Comparison of ENCODE assay signal across 18 cellular contexts in genomic region chr9:112239284-112239683, GRCh38.
DNase-seq lines count a peak whose midpoint lies in the region; ATAC-seq and TF ChIP-seq lines count a peak whose summit lies in the region.
"Had no signal": no experiment of that assay in that cellular context is flagged by ENCODE, and none has a peak within 500 bp of the region (broad histone marks: within the 10 kb centered on the region; RNA-seq: fewer than 3 reads in every experiment).

No MANE protein-coding gene starts in this region.

- CTCF ChIA-PET in activated CD4-positive, alpha-beta T cell treated with anti-CD3 and anti-CD28 coated beads, Interleukin-2, amount 10 ng/mL, durations not matched to agents 7 days and 5 days (lab: Charles Lee) = no interaction called here
- CTCF ChIA-PET in WTC11 (lab: Charles Lee) = interaction anchor here (0.6 kb wide), 1 partner anchor 9 kb away, joined by 3 read pairs; no protein-coding TSS in a partner anchor

- POLR2A ChIA-PET in activated CD4-positive, alpha-beta T cell treated with anti-CD3 and anti-CD28 coated beads, Interleukin-2, amount 10 ng/mL, durations not matched to agents 7 days and 5 days (lab: Charles Lee) = no interaction called here
- POLR2A ChIA-PET in WTC11 (lab: Charles Lee) = no interaction called here

- H3K4me3 Mint-ChIP-seq in activated CD4-positive, alpha-beta T cell treated with anti-CD3 and anti-CD28 coated beads, Interleukin-2, amount 10 ng/mL, durations not matched to agents 24 days and 14 days = no peak overlapping the region
- H3K4me3 Mint-ChIP-seq in activated CD4-positive, alpha-beta T cell treated with anti-CD3 and anti-CD28 coated beads, Interleukin-2, amount 10 ng/mL, durations not matched to agents 7 days and 5 days = no peak overlapping the region
- no peak overlapping the region for H3K4me3 Mint-ChIP-seq in WTC11
- H3K4me3 Mint-ChIP-seq: B cell had no signal

- no peaks in the 10 kb centered on the region for H3K9me3 Mint-ChIP-seq in activated CD4-positive, alpha-beta T cell treated with anti-CD3 and anti-CD28 coated beads, Interleukin-2, amount 10 ng/mL, durations not matched to agents 24 days and 14 days
- no peaks in the 10 kb centered on the region for H3K9me3 Mint-ChIP-seq in activated CD4-positive, alpha-beta T cell treated with anti-CD3 and anti-CD28 coated beads, Interleukin-2, amount 10 ng/mL, durations not matched to agents 7 days and 5 days
- no peaks in the 10 kb centered on the region for H3K9me3 Mint-ChIP-seq in WTC11

- H3K27me3 Mint-ChIP-seq in activated CD4-positive, alpha-beta T cell treated with anti-CD3 and anti-CD28 coated beads, Interleukin-2, amount 10 ng/mL, durations not matched to agents 24 days and 14 days = no peaks in the 10 kb centered on the region
- no peaks in the 10 kb centered on the region for H3K27me3 Mint-ChIP-seq in activated CD4-positive, alpha-beta T cell treated with anti-CD3 and anti-CD28 coated beads, Interleukin-2, amount 10 ng/mL, durations not matched to agents 7 days and 5 days
- H3K27me3 Mint-ChIP-seq in WTC11 (ENCODE audit: low read depth) = no peaks in the 10 kb centered on the region
- H3K27me3 Mint-ChIP-seq: B cell had no signal

- ATAC-seq in WTC11 (no peak), GM18505 (IDR thresholded peaks at IDR 0.05; ENCODE audit: unreplicated experiment) (no peak), GM21528 (IDR thresholded peaks at IDR 0.05; ENCODE audit: low FRiP score, unreplicated experiment) (no peak)
- ATAC-seq: HepG2 had no signal

- peak overlapping the region; percentile 53 for H3K27ac Mint-ChIP-seq in activated CD4-positive, alpha-beta T cell treated with anti-CD3 and anti-CD28 coated beads, Interleukin-2, amount 10 ng/mL, durations not matched to agents 24 days and 14 days
- no peak overlapping the region for H3K27ac Mint-ChIP-seq in activated CD4-positive, alpha-beta T cell treated with anti-CD3 and anti-CD28 coated beads, Interleukin-2, amount 10 ng/mL, durations not matched to agents 7 days and 5 days
- peak overlapping the region; percentile 55; the same call in 1 of the 2 replicates for H3K27ac Mint-ChIP-seq in WTC11
- H3K27ac Mint-ChIP-seq: B cell had no signal

- DNase-seq in activated CD4-positive, alpha-beta T cell treated with anti-CD3 and anti-CD28 coated beads, Interleukin-2, amount 10 ng/mL, durations not matched to agents 24 days and 14 days = no peak
- no peak for DNase-seq in activated CD4-positive, alpha-beta T cell treated with anti-CD3 and anti-CD28 coated beads, Interleukin-2, amount 10 ng/mL, durations not matched to agents 7 days and 5 days
- DNase-seq in WTC11 (ENCODE audit: low spot score) (no peak), fibroblast of villous mesenchyme (ENCODE audit: low read depth) (peak; percentile 47), renal cortical epithelial cell (ENCODE audit: low read depth) (peak; percentile 7), cerebellum (ENCODE audit: low spot score) (no peak)
- DNase-seq: DMS79 treated with DMSO at 0.1 percent for 48 hours, GM23248, KBM-7, NCI-H1417, NCI-H187, NCI-H226, NCI-H524, SJCRH30 had no signal

- H3K4me3 ChIP-seq in fibroblast of villous mesenchyme (ENCODE audit: low read depth, low read length) = no peak overlapping the region
- H3K4me3 ChIP-seq: GM23248, SJCRH30 had no signal

- H3K4me1 Mint-ChIP-seq in activated CD4-positive, alpha-beta T cell treated with anti-CD3 and anti-CD28 coated beads, Interleukin-2, amount 10 ng/mL, durations not matched to agents 24 days and 14 days = peaks cover 9% of the 10 kb centered on the region
- H3K4me1 Mint-ChIP-seq in activated CD4-positive, alpha-beta T cell treated with anti-CD3 and anti-CD28 coated beads, Interleukin-2, amount 10 ng/mL, durations not matched to agents 7 days and 5 days = no peaks in the 10 kb centered on the region
- H3K4me1 Mint-ChIP-seq in WTC11 = peaks cover 13% of the 10 kb centered on the region

- H3K36me3 Mint-ChIP-seq in activated CD4-positive, alpha-beta T cell treated with anti-CD3 and anti-CD28 coated beads, Interleukin-2, amount 10 ng/mL, durations not matched to agents 24 days and 14 days (ENCODE audit: low read depth) = peaks cover 20% of the 10 kb centered on the region
- peaks cover 20% of the 10 kb centered on the region for H3K36me3 Mint-ChIP-seq in activated CD4-positive, alpha-beta T cell treated with anti-CD3 and anti-CD28 coated beads, Interleukin-2, amount 10 ng/mL, durations not matched to agents 7 days and 5 days (ENCODE audit: low read depth)
- H3K36me3 Mint-ChIP-seq in WTC11 = peaks cover 3% of the 10 kb centered on the region; the same call in 1 of the 2 replicates

- no peak for TF ChIP-seq CTCF in WTC11 (IDR thresholded peaks at IDR 0.05)
- no peak for TF ChIP-seq CTCF in fibroblast of villous mesenchyme (IDR thresholded peaks at IDR 0.05; ENCODE audit: insufficient read depth, low read depth, low read length)

- intact Hi-C loops in activated CD4-positive, alpha-beta T cell treated with anti-CD3 and anti-CD28 coated beads, Interleukin-2, amount 10 ng/mL, durations not matched to agents 24 days and 14 days (cut with micrococcal nuclease) = no loop called here

- no peak for TF ChIP-seq POLR2A in GM18505 (IDR thresholded peaks at IDR 0.05; ENCODE audit: borderline replicate concordance, extremely low read depth, insufficient read depth, insufficient read length)

TF ChIP-seq in WTC11, 78 proteins besides CTCF, POLR2A, EP300 and RAD21:
- no peak for TF ChIP-seq MLX (CRISPR knock-in tag; IDR thresholded peaks at IDR 0.05)
- TF ChIP-seq USF1 (CRISPR knock-in tag; IDR thresholded peaks at IDR 0.05) = no peak
- TF ChIP-seq ETV6 (CRISPR knock-in tag; IDR thresholded peaks at IDR 0.05) = no peak
- TF ChIP-seq ZNF138 (CRISPR knock-in tag; conservative IDR thresholded peaks at IDR 0.05) = no peak

Comparison
In these comparisons a context has a peak if more than half of its experiments do, and no peak if none do; other contexts are left out.
1. DNase-seq: peak in fibroblast of villous mesenchyme (single experiment) and renal cortical epithelial cell (single experiment); none in activated CD4-positive, alpha-beta T cell treated with anti-CD3 and anti-CD28 coated beads, Interleukin-2, amount 10 ng/mL, durations not matched to agents 24 days and 14 days (single experiment), activated CD4-positive, alpha-beta T cell treated with anti-CD3 and anti-CD28 coated beads, Interleukin-2, amount 10 ng/mL, durations not matched to agents 7 days and 5 days (single experiment), WTC11 (single experiment) and cerebellum (single experiment).